Comparison of ENCODE assay signal across 14 cellular contexts in genomic region chr9:27108981-27109541, GRCh38. TPM values are rescaled to one million over a fixed set of nuclear protein-coding genes. Genes with fewer than 3 reads are reported as not detected.
DNase-seq lines count a peak whose midpoint lies in the region; ATAC-seq and TF ChIP-seq lines count a peak whose summit lies in the region.
"Had no signal": no experiment of that assay in that cellular context is flagged by ENCODE, and none has a peak within 500 bp of the region (broad histone marks: within the 10 kb centered on the region; RNA-seq: fewer than 3 reads in every experiment).

Gene TEK (plus strand): TSS chr9:27109225. CDS start chr9:27109591, 366 bp downstream.

- H3K4me3 ChIP-seq in H7 (ENCODE audit: insufficient read depth, low read depth, low read length): peak within 1 kb of the TSS; percentile 8; the same call in 1 of the 2 replicates
- H3K4me3 ChIP-seq in coronary artery: peak within 1 kb of the TSS; percentile 51
- peak within 1 kb of the TSS; percentile 58 for H3K4me3 ChIP-seq in iPS-18a (ENCODE audit: low read length)
- H3K4me3 ChIP-seq in sigmoid colon: peak within 1 kb of the TSS in 3 of 4 donors; percentile 1 to 27 (median 19)

- H3K27ac ChIP-seq in coronary artery (peak within 1 kb of the TSS in 1 of 2 donors; percentile 25), iPS-18a (ENCODE audit: low read length) (peak within 1 kb of the TSS; percentile 31), sigmoid colon (peak within 1 kb of the TSS in 2 of 4 donors; percentile 28 to 39)

- no peak for TF ChIP-seq EP300 in sigmoid colon (IDR thresholded peaks at IDR 0.05)

- H3K27me3 ChIP-seq in H7 (ENCODE audit: control insufficient read depth, insufficient read depth, low read length): no peaks in the 10 kb centered on the region
- no peaks in the 10 kb centered on the region for H3K27me3 ChIP-seq in iPS-18a (ENCODE audit: control insufficient read depth, insufficient read depth, low read length)
- no peaks in the 10 kb centered on the region for H3K27me3 ChIP-seq in sigmoid colon

- peak within 1 kb of the TSS; percentile 60 for H3K9ac ChIP-seq in iPS-18a (ENCODE audit: low read length)

- intact Hi-C loops in sigmoid colon (cut with DNase I): no loop called here

- 62 to 75% methylated on average over 9 of the region's 9 CpGs for WGBS in sigmoid colon, 2 donors

- no peaks in the 10 kb centered on the region for H3K36me3 ChIP-seq in H7 (replicated peaks; ENCODE audit: control insufficient read depth, insufficient read depth, low read length)
- H3K36me3 ChIP-seq in iPS-18a (ENCODE audit: control insufficient read depth, low read depth, low read length): no peaks in the 10 kb centered on the region
- no peaks in the 10 kb centered on the region for H3K36me3 ChIP-seq in sigmoid colon

- no peak for TF ChIP-seq POLR2A in sigmoid colon (IDR thresholded peaks at IDR 0.05)

- H3K4me1 ChIP-seq in iPS-18a (ENCODE audit: control insufficient read depth, low read depth, low read length) (peaks cover 13% of the 10 kb centered on the region), sigmoid colon (no peaks in the 10 kb centered on the region)

- no peak for ATAC-seq in GM21447 (IDR thresholded peaks at IDR 0.05; ENCODE audit: unreplicated experiment)
- ATAC-seq: stimulated activated memory B cell treated with anti-CD40 and anti-IgM and Interleukin-4, amounts not matched to agents 10 μg/mL and 1 μg/mL and 100 μg/mL, for 72 hours had no signal

- DNase-seq in H7: peak; percentile 22
- no peak for DNase-seq in coronary artery (ENCODE audit: low spot score)
- no peak for DNase-seq in sigmoid colon
- DNase-seq in activated CD4-positive, alpha-beta T cell treated with anti-CD3 and anti-CD28 coated beads, Interleukin-2, amount 50 U/mL, for 4 hours: no peak
- no peak for DNase-seq in NCI-H226
- no peak for DNase-seq in activated CD4-positive, alpha-beta T cell treated with anti-CD3 and anti-CD28 coated beads, Interleukin-2, amount 50 U/mL, for 48 hours
- DNase-seq: activated naive CD4-positive, alpha-beta T cell treated with anti-CD3 and anti-CD28 coated beads, Interleukin-2, amount 10 ng/mL, durations not matched to agents 7 days and 5 days; foreskin fibroblast; HCEC 1CT; NCI-H526 treated with DMSO at 0.1 percent for 48 hours; T1000 had no signal

- no peak for TF ChIP-seq CTCF in coronary artery (IDR thresholded peaks at IDR 0.05)
- no peak for TF ChIP-seq CTCF in sigmoid colon (IDR thresholded peaks at IDR 0.05)

- H3K9me3 ChIP-seq in iPS-18a (ENCODE audit: control insufficient read depth, low read depth, low read length) (no peaks in the 10 kb centered on the region), sigmoid colon (no peaks in the 10 kb centered on the region)

RNA-seq across cellular contexts. Expression of gene TEK, which starts in this region (rescaled TPM):
- total RNA-seq in H7 (2014; rRNA removed; shearing (Covaris generic)): 0.37 and 0.45 TPM in 2 replicates
- 10 to 100 TPM in 1 of 4 donors, 1 to 10 TPM in 3; 5.8 to 11.1 (median 9.2) TPM for total RNA-seq in sigmoid colon
- 1 to 10 TPM in 1 of 3 donors, under 1 TPM in 2; 0.23 to 3.6 (median 0.60) TPM for polyA plus RNA-seq in sigmoid colon

Comparison
In these comparisons a context has a peak if more than half of its experiments do, and no peak if none do; other contexts are left out.
1. Peak in DNase-seq and H3K4me3 ChIP-seq in H7; RNA of the gene not detected or under 1 TPM.
2. H3K4me3 ChIP-seq: peak in every context shown above with its lines; median percentile 58 in iPS-18a; 51 in coronary artery; 19 in sigmoid colon; 8 in H7.